2 cellular contexts compared by ENCODE assay signal in genomic region chr17:47872019-47872650, GRCh38.
TF ChIP-seq lines count a peak whose summit lies in the region.

No MANE protein-coding gene starts in this region.

TF ChIP-seq in GM23338, 12 proteins besides CTCF, POLR2A, EP300 and RAD21:
- TF ChIP-seq REST (IDR thresholded peaks at IDR 0.05; ENCODE audit: unreplicated experiment) = no peak
- TF ChIP-seq ZNF331 (CRISPR knock-in tag; IDR thresholded peaks at IDR 0.05; ENCODE audit: low read depth) = no peak
- no peak for TF ChIP-seq STAT1 (IDR thresholded peaks at IDR 0.05; ENCODE audit: unreplicated experiment)
- TF ChIP-seq NANOG (IDR thresholded peaks at IDR 0.05; ENCODE audit: borderline replicate concordance) = no peak
- no peak for TF ChIP-seq EZH2phosphoT487 (IDR thresholded peaks at IDR 0.05; ENCODE audit: unreplicated experiment)
- TF ChIP-seq ETS1 (IDR thresholded peaks at IDR 0.05) = no peak
- TF ChIP-seq CREB1 (CRISPR knock-in tag; IDR thresholded peaks at IDR 0.05; ENCODE audit: low read depth) = no peak
- no peak for TF ChIP-seq ZNF114 (CRISPR knock-in tag; IDR thresholded peaks at IDR 0.05)
- no peak for TF ChIP-seq POLR2AphosphoS5 (IDR thresholded peaks at IDR 0.05; ENCODE audit: low read depth)
- TF ChIP-seq JUNB (IDR thresholded peaks at IDR 0.05; ENCODE audit: unreplicated experiment) = no peak
- no peak for TF ChIP-seq EZH2 (IDR thresholded peaks at IDR 0.05; ENCODE audit: low read depth, unreplicated experiment)
- no peak for TF ChIP-seq ZNF462 (CRISPR knock-in tag; IDR thresholded peaks at IDR 0.05)
TF ChIP-seq in GM23338: peak in this region for 0.

TF ChIP-seq in WTC11, 78 proteins besides CTCF, POLR2A, EP300 and RAD21 (continued from another document):
- TF ChIP-seq ZNF532 (CRISPR knock-in tag; IDR thresholded peaks at IDR 0.05; ENCODE audit: borderline replicate concordance) (no peak), ZBTB43 (CRISPR knock-in tag; IDR thresholded peaks at IDR 0.05) (no peak), ERG (CRISPR knock-in tag; IDR thresholded peaks at IDR 0.05) (no peak), TEAD4 (CRISPR knock-in tag; IDR thresholded peaks at IDR 0.05) (no peak), GABPB1 (CRISPR knock-in tag; IDR thresholded peaks at IDR 0.05) (no peak), ATF2 (CRISPR knock-in tag; IDR thresholded peaks at IDR 0.05; ENCODE audit: borderline replicate concordance, low read depth) (no peak), ZNF281 (CRISPR knock-in tag; IDR thresholded peaks at IDR 0.05) (no peak), AFF4 (CRISPR knock-in tag; IDR thresholded peaks at IDR 0.05; ENCODE audit: borderline replicate concordance) (no peak), ELF4 (CRISPR knock-in tag; IDR thresholded peaks at IDR 0.05; ENCODE audit: low read depth) (no peak), MAX (CRISPR knock-in tag; IDR thresholded peaks at IDR 0.05) (no peak), ZMAT4 (CRISPR knock-in tag; IDR thresholded peaks at IDR 0.05) (no peak), ZNF138 (CRISPR knock-in tag; conservative IDR thresholded peaks at IDR 0.05) (no peak)
